ENCODE assay signal across 23 cellular contexts in genomic region chr2:178905266-178905665, GRCh38.
DNase-seq lines count a peak whose midpoint lies in the region; ATAC-seq, FAIRE-seq and TF ChIP-seq lines count a peak whose summit lies in the region.
"Had no signal": no experiment of that assay in that cellular context is flagged by ENCODE, and none has a peak within 500 bp of the region (broad histone marks: within the 10 kb centered on the region; RNA-seq: fewer than 3 reads in every experiment).

No MANE protein-coding gene starts in this region.

- H3K9me2 ChIP-seq in GM23338 (ENCODE audit: insufficient read depth) = 0 out of 2 replicates have a peak, but pooled peaks cover 3% of the 10 kb centered on the region

- no peaks in the 10 kb centered on the region for H3F3A ChIP-seq in GM23338 (replicated peaks; ENCODE audit: low read depth)

- H3K9me3 Mint-ChIP-seq in GM23338 = no peaks in the 10 kb centered on the region
- no peaks in the 10 kb centered on the region for H3K9me3 Mint-ChIP-seq in activated naive CD8-positive, alpha-beta T cell treated with anti-CD3 and anti-CD28 coated beads, Interleukin-2, amount 50 U/mL, for 24 hours

- no peaks in the 10 kb centered on the region for H3K36me3 ChIP-seq in GM23338 (ENCODE audit: insufficient read depth)
- H3K36me3 ChIP-seq: BE2C had no signal

- H3K36me3 Mint-ChIP-seq in GM23338 (ENCODE audit: low read depth) = peaks cover 3% of the 10 kb centered on the region; the same call in 1 of the 3 replicates
- peaks cover 9% of the 10 kb centered on the region for H3K36me3 Mint-ChIP-seq in activated naive CD8-positive, alpha-beta T cell treated with anti-CD3 and anti-CD28 coated beads, Interleukin-2, amount 50 U/mL, for 24 hours (ENCODE audit: low read depth)

- ATAC-seq in GM23338 = no peak
- no peak for ATAC-seq in activated naive CD8-positive, alpha-beta T cell treated with anti-CD3 and anti-CD28 coated beads, Interleukin-2, amount 50 U/mL, for 24 hours
- ATAC-seq: K562 had no signal

- FAIRE-seq in endometrium (lab: Jason Lieb, UNC) = peak; percentile 60
- FAIRE-seq: A204.1, GM12891, GM19239, HTR-8/SVneo, K562 had no signal

- DNase-seq in GM23338 (ENCODE audit: low spot score) (no peak), NCI-H2196 treated with DMSO at 0.1 percent for 48 hours (lab: John Stamatoyannopoulos, UW; ENCODE audit: unreplicated experiment) (no peak), NCI-H345 treated with DMSO at 0.1 percent for 48 hours (lab: John Stamatoyannopoulos, UW; ENCODE audit: unreplicated experiment) (no peak), GM03348 (ENCODE audit: low spot score) (no peak)
- DNase-seq in activated naive CD8-positive, alpha-beta T cell treated with anti-CD3 and anti-CD28 coated beads, Interleukin-2, amount 50 U/mL, for 24 hours = no peak
- DNase-seq: ACHN; BE2C; C1 segment of cervical spinal cord; CD4-positive, CD25-positive, alpha-beta regulatory T cell; DMS 273 treated with DMSO at 0.1 percent for 48 hours; DMS53; DND-41; EL; HCEC 1CT; IMR-90 had no signal

- no peak overlapping the region for H3K4me2 ChIP-seq in GM23338

- 0 out of 2 replicates have a peak overlapping the region, but pooled peaks have one; percentile 7 for H3K27ac Mint-ChIP-seq in GM23338
- H3K27ac Mint-ChIP-seq in activated naive CD8-positive, alpha-beta T cell treated with anti-CD3 and anti-CD28 coated beads, Interleukin-2, amount 50 U/mL, for 24 hours = no peak overlapping the region

- H3K4me1 ChIP-seq in GM23338 (ENCODE audit: insufficient read depth) = no peaks in the 10 kb centered on the region
- H3K4me1 ChIP-seq: BE2C had no signal

- H3K4me3 Mint-ChIP-seq in GM23338 = no peak overlapping the region
- no peak overlapping the region for H3K4me3 Mint-ChIP-seq in activated naive CD8-positive, alpha-beta T cell treated with anti-CD3 and anti-CD28 coated beads, Interleukin-2, amount 50 U/mL, for 24 hours
- H3K4me3 Mint-ChIP-seq: CD4-positive, CD25-positive, alpha-beta regulatory T cell had no signal

- H3K79me2 ChIP-seq in GM23338 (replicated peaks; ENCODE audit: insufficient read depth) = no peaks in the 10 kb centered on the region

- no peak overlapping the region for H3K4me3 ChIP-seq in GM23338
- H3K4me3 ChIP-seq: K562 had no signal

- H3K27me3 Mint-ChIP-seq in GM23338 (ENCODE audit: insufficient read depth, low read depth, poor library complexity) = peaks cover 3% of the 10 kb centered on the region
- H3K27me3 Mint-ChIP-seq in activated naive CD8-positive, alpha-beta T cell treated with anti-CD3 and anti-CD28 coated beads, Interleukin-2, amount 50 U/mL, for 24 hours = no peaks in the 10 kb centered on the region
- H3K27me3 Mint-ChIP-seq: CD4-positive, CD25-positive, alpha-beta regulatory T cell had no signal

- no peak for TF ChIP-seq CTCF in GM23338 (conservative IDR thresholded peaks at IDR 0.05; ENCODE audit: low read depth in 2 of 2)
- no peak for TF ChIP-seq CTCF in VCaP (conservative IDR thresholded peaks at IDR 0.05)

- no peaks in the 10 kb centered on the region for H3K27me3 ChIP-seq in GM23338 (ENCODE audit: insufficient read depth)
- H3K27me3 ChIP-seq: BE2C had no signal

- no peaks in the 10 kb centered on the region for H4K20me1 ChIP-seq in GM23338 (replicated peaks; ENCODE audit: insufficient read depth)

- no peak overlapping the region for H2AFZ ChIP-seq in GM23338

- H3K4me1 Mint-ChIP-seq in GM23338 = no peaks in the 10 kb centered on the region
- no peaks in the 10 kb centered on the region for H3K4me1 Mint-ChIP-seq in activated naive CD8-positive, alpha-beta T cell treated with anti-CD3 and anti-CD28 coated beads, Interleukin-2, amount 50 U/mL, for 24 hours

- H3K27ac ChIP-seq in GM23338 (ENCODE audit: low read depth) = no peak overlapping the region
- peak overlapping the region; percentile 56 for H3K27ac ChIP-seq in VCaP
- H3K27ac ChIP-seq: HL-60 had no signal

TF ChIP-seq in GM23338, 12 proteins besides CTCF, POLR2A, EP300 and RAD21:
- TF ChIP-seq NANOG (IDR thresholded peaks at IDR 0.05; ENCODE audit: borderline replicate concordance) (no peak), STAT1 (IDR thresholded peaks at IDR 0.05; ENCODE audit: unreplicated experiment) (no peak), CREB1 (CRISPR knock-in tag; IDR thresholded peaks at IDR 0.05; ENCODE audit: low read depth) (no peak), ZNF331 (CRISPR knock-in tag; IDR thresholded peaks at IDR 0.05; ENCODE audit: low read depth) (no peak), ZNF114 (CRISPR knock-in tag; IDR thresholded peaks at IDR 0.05) (no peak)
- TF ChIP-seq, protein P1, sequence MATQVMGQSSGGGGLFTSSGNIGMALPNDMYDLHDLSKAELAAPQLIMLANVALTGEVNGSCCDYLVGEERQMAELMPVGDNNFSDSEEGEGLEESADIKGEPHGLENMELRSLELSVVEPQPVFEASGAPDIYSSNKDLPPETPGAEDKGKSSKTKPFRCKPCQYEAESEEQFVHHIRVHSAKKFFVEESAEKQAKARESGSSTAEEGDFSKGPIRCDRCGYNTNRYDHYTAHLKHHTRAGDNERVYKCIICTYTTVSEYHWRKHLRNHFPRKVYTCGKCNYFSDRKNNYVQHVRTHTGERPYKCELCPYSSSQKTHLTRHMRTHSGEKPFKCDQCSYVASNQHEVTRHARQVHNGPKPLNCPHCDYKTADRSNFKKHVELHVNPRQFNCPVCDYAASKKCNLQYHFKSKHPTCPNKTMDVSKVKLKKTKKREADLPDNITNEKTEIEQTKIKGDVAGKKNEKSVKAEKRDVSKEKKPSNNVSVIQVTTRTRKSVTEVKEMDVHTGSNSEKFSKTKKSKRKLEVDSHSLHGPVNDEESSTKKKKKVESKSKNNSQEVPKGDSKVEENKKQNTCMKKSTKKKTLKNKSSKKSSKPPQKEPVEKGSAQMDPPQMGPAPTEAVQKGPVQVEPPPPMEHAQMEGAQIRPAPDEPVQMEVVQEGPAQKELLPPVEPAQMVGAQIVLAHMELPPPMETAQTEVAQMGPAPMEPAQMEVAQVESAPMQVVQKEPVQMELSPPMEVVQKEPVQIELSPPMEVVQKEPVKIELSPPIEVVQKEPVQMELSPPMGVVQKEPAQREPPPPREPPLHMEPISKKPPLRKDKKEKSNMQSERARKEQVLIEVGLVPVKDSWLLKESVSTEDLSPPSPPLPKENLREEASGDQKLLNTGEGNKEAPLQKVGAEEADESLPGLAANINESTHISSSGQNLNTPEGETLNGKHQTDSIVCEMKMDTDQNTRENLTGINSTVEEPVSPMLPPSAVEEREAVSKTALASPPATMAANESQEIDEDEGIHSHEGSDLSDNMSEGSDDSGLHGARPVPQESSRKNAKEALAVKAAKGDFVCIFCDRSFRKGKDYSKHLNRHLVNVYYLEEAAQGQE (IDR thresholded peaks at IDR 0.05; ENCODE audit: unreplicated experiment) = no peak
